In the genomic region with DNA sequence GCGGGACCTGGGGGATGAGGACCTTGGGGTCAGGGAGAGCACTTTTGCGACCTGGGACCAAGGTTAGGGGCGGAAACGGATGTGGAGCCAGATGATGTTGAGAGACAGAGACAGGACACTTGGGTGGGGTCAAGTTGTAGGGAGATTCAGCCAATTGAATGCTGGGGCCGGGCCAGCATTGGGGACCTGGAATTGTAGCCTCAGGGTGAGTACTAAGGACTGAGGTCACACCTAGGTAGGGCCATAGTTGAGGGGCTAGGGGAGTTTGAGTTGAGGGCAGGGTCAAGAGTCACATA, we compare ENCODE assay signal across 8 cellular contexts. TPM values are rescaled to one million over a fixed set of nuclear protein-coding genes. Genes with fewer than 3 reads are reported as not detected.
A peak's percentile ranks its signal among the peaks of the same experiment; 100 is the strongest.
DNase-seq lines count a peak whose midpoint lies in the region; ATAC-seq and TF ChIP-seq lines count a peak whose summit lies in the region.

No MANE protein-coding gene starts in this region.

- H3K4me3 ChIP-seq in GM23248 = peak overlapping the region; percentile 67
- H3K4me3 ChIP-seq in fibroblast of pulmonary artery (replicated peaks; ENCODE audit: low read depth, low read length) = peak overlapping the region; percentile 49
- H3K4me3 ChIP-seq in skeletal muscle cell (ENCODE audit: low read depth, low read length) = peak overlapping the region; percentile 52

- peak overlapping the region; percentile 57 to 58 for H3K27ac Mint-ChIP-seq in T-cell

- no peaks in the 10 kb centered on the region for H3K9me3 Mint-ChIP-seq in T-cell

- peaks cover 14 to 23% (median 20%) of the 10 kb centered on the region in 3 donors for H3K4me1 Mint-ChIP-seq in T-cell

- peak overlapping the region; percentile 58 for H3K4me2 ChIP-seq in GM23248 (ENCODE audit: unreplicated experiment)

- no peaks in the 10 kb centered on the region for H3K9me2 ChIP-seq in GM23248 (ENCODE audit: insufficient read depth)

- H3K36me3 ChIP-seq in GM23248 (ENCODE audit: low read depth) = no peaks in the 10 kb centered on the region

- no peak for DNase-seq in GM23248
- DNase-seq in T-cell = no peak
- no peak for DNase-seq in fibroblast of pulmonary artery (ENCODE audit: low read depth)
- DNase-seq in skeletal muscle cell (ENCODE audit: low read depth) = no peak
- no peak for DNase-seq in NCI-H2107 (lab: John Stamatoyannopoulos, UW)
- DNase-seq in activated effector memory CD4-positive, alpha-beta T cell treated with Interleukin-2 at 50 U/mL for 16 hours = no peak
- DNase-seq in nucleus accumbens (lab: John Stamatoyannopoulos, UW) = no peak
- DNase-seq in SW 1271 (lab: John Stamatoyannopoulos, UW) = no peak

- no peaks in the 10 kb centered on the region for H3K9me3 ChIP-seq in GM23248 (ENCODE audit: low read depth)

- peaks cover 29% of the 10 kb centered on the region; the same call in 1 of the 2 replicates for H3F3A ChIP-seq in GM23248 (ENCODE audit: insufficient read depth)

- CTCF ChIA-PET in T-cell (lab: Charles Lee) = no interaction called here

- H3K27me3 Mint-ChIP-seq in T-cell = no peaks in the 10 kb centered on the region

- POLR2A ChIA-PET in T-cell (lab: Charles Lee) = interaction anchor here in 1 of 2 donors (0.7 kb wide), 1 partner anchor 30 kb away, joined by 3 read pairs; no protein-coding TSS in a partner anchor

- H3K79me2 ChIP-seq in GM23248 (ENCODE audit: insufficient read depth) = no peaks in the 10 kb centered on the region

- peak overlapping the region; percentile 75 for H3K9ac ChIP-seq in GM23248

- no peaks in the 10 kb centered on the region for H3K27me3 ChIP-seq in GM23248 (replicated peaks; ENCODE audit: insufficient read depth)

- peak overlapping the region; percentile 86 to 93 (median 89) for H3K4me3 Mint-ChIP-seq in T-cell

- H3K36me3 Mint-ChIP-seq in T-cell = peaks cover 8% of the 10 kb centered on the region

- WGBS in GM23248 (ENCODE audit: low coverage in 1 of 2, low lambda C conversion rate in 2 of 2, missing lambda C conversion rate in 2 of 2), 2 experiments = 21 to 33% methylated on average over 3 to 5 of the region's 5 CpGs

- no peak for ATAC-seq in T-cell (replicated peaks in 1 of 4)

- in situ Hi-C loops in GM23248 (cut with MboI) = no loop called here

- TF ChIP-seq CTCF in fibroblast of pulmonary artery (IDR thresholded peaks at IDR 0.05; ENCODE audit: low read length, missing control alignments) = no peak

- H2AFZ ChIP-seq in GM23248 = peak overlapping the region; percentile 58

- H4K20me1 ChIP-seq in GM23248 (ENCODE audit: insufficient read depth) = no peaks in the 10 kb centered on the region

- peaks cover 10% of the 10 kb centered on the region for H3K4me1 ChIP-seq in GM23248 (ENCODE audit: insufficient read depth)

- H3K27ac ChIP-seq in GM23248 = peak overlapping the region; percentile 56

RNA-seq across cellular contexts. Expression of a gene that starts 1.2 kb away (rescaled TPM):
- 20.2 and 48.5 TPM in 2 replicates for total RNA-seq in GM23248 (2014; rRNA removed; shearing (Covaris generic))
- polyA plus RNA-seq in GM23248 (2016; fragmentation: Nextera tagmentation; extraction: Ambion mirVana) = 72.4 and 79.8 TPM in 2 replicates
- total RNA-seq in T-cell = 10 to 100 TPM; 49.9 to 94.8 (median 83.5) TPM

RNA-seq across cellular contexts. Expression of a gene that starts 2.0 kb away (rescaled TPM):
- total RNA-seq in GM23248 (2014; rRNA removed; shearing (Covaris generic)) = 0.22 and 0.89 TPM in 2 replicates
- 0.72 and 0.75 TPM in 2 replicates for polyA plus RNA-seq in GM23248 (2016; fragmentation: Nextera tagmentation; extraction: Ambion mirVana)
- total RNA-seq in T-cell = 1 to 10 TPM; 1.7 to 4.1 (median 3.2) TPM

RNA-seq across cellular contexts. Expression of a gene that starts 12.4 kb away (rescaled TPM):
- 87.1 and 99.8 TPM in 2 replicates for total RNA-seq in GM23248 (2014; rRNA removed; shearing (Covaris generic))
- polyA plus RNA-seq in GM23248 (2016; fragmentation: Nextera tagmentation; extraction: Ambion mirVana) = 96.0 and 101 TPM in 2 replicates
- 10 to 100 TPM; 74.0 to 92.0 (median 77.2) TPM for total RNA-seq in T-cell

RNA-seq across cellular contexts. Expression of a gene that starts 19.2 kb away (rescaled TPM):
- 43.3 and 48.7 TPM in 2 replicates for total RNA-seq in GM23248 (2014; rRNA removed; shearing (Covaris generic))
- polyA plus RNA-seq in GM23248 (2016; fragmentation: Nextera tagmentation; extraction: Ambion mirVana) = 41.2 and 44.0 TPM in 2 replicates
- total RNA-seq in T-cell = 10 to 100 TPM; 52.6 to 63.1 (median 60.3) TPM

RNA-seq across cellular contexts. Expression of a gene that starts 40.3 kb away (rescaled TPM):
- total RNA-seq in GM23248 (2014; rRNA removed; shearing (Covaris generic)) = 0.22 and 1.0 TPM in 2 replicates
- polyA plus RNA-seq in GM23248 (2016; fragmentation: Nextera tagmentation; extraction: Ambion mirVana) = 0.16 TPM in 1 of 2 replicates, not detected in the other
- total RNA-seq in T-cell = 1 to 10 TPM in 2 of 5 donors, under 1 TPM in 3; 0.16 to 2.7 (median 0.63) TPM
